ENCODE assay signal across 1 cellular context in the genomic region with DNA sequence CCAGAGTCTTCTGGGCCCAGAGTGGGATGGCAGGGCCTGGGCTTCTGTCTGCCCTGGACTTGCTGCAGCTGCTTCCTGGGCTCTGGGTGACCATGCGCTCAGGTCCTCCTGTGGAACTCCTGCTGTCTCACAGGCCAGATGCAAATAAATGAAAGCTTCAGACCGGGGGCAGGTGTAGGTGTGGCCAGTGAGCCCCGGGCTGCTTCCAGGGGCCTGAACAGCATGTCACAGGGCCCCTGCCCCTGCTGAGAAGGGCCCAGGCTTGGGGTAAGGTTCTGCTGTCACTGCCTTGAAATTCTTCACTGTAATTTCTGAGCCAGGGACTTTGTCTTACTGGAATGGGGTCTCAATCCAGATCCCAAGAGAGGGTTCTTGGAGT.
TF ChIP-seq lines count a peak whose summit lies in the region.

No MANE protein-coding gene starts in this region.

TF ChIP-seq in K562, 482 proteins besides CTCF, POLR2A, EP300 and RAD21 (continued from another document):
- TF ChIP-seq, protein P1, sequence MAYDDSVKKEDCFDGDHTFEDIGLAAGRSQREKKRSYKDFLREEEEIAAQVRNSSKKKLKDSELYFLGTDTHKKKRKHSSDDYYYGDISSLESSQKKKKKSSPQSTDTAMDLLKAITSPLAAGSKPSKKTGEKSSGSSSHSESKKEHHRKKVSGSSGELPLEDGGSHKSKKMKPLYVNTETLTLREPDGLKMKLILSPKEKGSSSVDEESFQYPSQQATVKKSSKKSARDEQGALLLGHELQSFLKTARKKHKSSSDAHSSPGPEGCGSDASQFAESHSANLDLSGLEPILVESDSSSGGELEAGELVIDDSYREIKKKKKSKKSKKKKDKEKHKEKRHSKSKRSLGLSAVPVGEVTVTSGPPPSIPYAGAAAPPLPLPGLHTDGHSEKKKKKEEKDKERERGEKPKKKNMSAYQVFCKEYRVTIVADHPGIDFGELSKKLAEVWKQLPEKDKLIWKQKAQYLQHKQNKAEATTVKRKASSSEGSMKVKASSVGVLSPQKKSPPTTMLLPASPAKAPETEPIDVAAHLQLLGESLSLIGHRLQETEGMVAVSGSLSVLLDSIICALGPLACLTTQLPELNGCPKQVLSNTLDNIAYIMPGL (CRISPR knock-in tag; IDR thresholded peaks at IDR 0.05) = 0 out of 2 replicates have a peak, but pooled peaks have one; percentile 54
- TF ChIP-seq ZBTB7A (IDR thresholded peaks at IDR 0.05; ENCODE audit: borderline replicate concordance, control insufficient read depth, low read depth, low read length) (peak; percentile 26; the same call in 1 of the 2 replicates), KLF6 (CRISPR knock-in tag; IDR thresholded peaks at IDR 0.05; ENCODE audit: borderline replicate concordance) (no peak), ZFX (CRISPR knock-in tag; IDR thresholded peaks at IDR 0.05) (peak; percentile 40; the same call in 1 of the 2 replicates), ZFP30 (CRISPR knock-in tag; IDR thresholded peaks at IDR 0.05; ENCODE audit: borderline replicate concordance) (no peak), PTBP1 (IDR thresholded peaks at IDR 0.05; ENCODE audit: low read depth, low read length) (no peak), BRD9 (IDR thresholded peaks at IDR 0.05; ENCODE audit: low read depth, partially characterized antibody) (no peak), ZNF134 (CRISPR knock-in tag; conservative IDR thresholded peaks at IDR 0.05) (no peak), ZNF280A (IDR thresholded peaks at IDR 0.05; ENCODE audit: low read depth, partially characterized antibody) (no peak), NEUROD1 (IDR thresholded peaks at IDR 0.05; ENCODE audit: borderline replicate concordance, low read depth, low read length, partially characterized antibody) (peak; percentile 14), SMARCB1 (IDR thresholded peaks at IDR 0.05; ENCODE audit: insufficient read length, low read depth) (no peak), BACH1 (tag; IDR thresholded peaks at IDR 0.05) (no peak)
- TF ChIP-seq, protein P2, sequence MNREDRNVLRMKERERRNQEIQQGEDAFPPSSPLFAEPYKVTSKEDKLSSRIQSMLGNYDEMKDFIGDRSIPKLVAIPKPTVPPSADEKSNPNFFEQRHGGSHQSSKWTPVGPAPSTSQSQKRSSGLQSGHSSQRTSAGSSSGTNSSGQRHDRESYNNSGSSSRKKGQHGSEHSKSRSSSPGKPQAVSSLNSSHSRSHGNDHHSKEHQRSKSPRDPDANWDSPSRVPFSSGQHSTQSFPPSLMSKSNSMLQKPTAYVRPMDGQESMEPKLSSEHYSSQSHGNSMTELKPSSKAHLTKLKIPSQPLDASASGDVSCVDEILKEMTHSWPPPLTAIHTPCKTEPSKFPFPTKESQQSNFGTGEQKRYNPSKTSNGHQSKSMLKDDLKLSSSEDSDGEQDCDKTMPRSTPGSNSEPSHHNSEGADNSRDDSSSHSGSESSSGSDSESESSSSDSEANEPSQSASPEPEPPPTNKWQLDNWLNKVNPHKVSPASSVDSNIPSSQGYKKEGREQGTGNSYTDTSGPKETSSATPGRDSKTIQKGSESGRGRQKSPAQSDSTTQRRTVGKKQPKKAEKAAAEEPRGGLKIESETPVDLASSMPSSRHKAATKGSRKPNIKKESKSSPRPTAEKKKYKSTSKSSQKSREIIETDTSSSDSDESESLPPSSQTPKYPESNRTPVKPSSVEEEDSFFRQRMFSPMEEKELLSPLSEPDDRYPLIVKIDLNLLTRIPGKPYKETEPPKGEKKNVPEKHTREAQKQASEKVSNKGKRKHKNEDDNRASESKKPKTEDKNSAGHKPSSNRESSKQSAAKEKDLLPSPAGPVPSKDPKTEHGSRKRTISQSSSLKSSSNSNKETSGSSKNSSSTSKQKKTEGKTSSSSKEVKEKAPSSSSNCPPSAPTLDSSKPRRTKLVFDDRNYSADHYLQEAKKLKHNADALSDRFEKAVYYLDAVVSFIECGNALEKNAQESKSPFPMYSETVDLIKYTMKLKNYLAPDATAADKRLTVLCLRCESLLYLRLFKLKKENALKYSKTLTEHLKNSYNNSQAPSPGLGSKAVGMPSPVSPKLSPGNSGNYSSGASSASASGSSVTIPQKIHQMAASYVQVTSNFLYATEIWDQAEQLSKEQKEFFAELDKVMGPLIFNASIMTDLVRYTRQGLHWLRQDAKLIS (CRISPR knock-in tag; IDR thresholded peaks at IDR 0.05) = no peak
- TF ChIP-seq, protein P3, sequence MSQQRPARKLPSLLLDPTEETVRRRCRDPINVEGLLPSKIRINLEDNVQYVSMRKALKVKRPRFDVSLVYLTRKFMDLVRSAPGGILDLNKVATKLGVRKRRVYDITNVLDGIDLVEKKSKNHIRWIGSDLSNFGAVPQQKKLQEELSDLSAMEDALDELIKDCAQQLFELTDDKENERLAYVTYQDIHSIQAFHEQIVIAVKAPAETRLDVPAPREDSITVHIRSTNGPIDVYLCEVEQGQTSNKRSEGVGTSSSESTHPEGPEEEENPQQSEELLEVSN (IDR thresholded peaks at IDR 0.05; ENCODE audit: borderline replicate concordance in 1 of 2, extremely low read depth in 1 of 2, insufficient read depth in 1 of 2, insufficient read length in 1 of 2, low read depth in 1 of 2, low read length in 1 of 2, poor library complexity in 1 of 2, severe bottlenecking in 1 of 2) = peak in 1 of 2 experiments; percentile 41
